In genomic region chr17:17835415-17836249, GRCh38 we compare ENCODE assay signal across 8 cellular contexts. TPM values are rescaled to one million over a fixed set of nuclear protein-coding genes. Genes with fewer than 3 reads are reported as not detected.
DNase-seq lines count a peak whose midpoint lies in the region; ATAC-seq and TF ChIP-seq lines count a peak whose summit lies in the region.

No MANE protein-coding gene starts in this region.

- no peaks in the 10 kb centered on the region for H3K27me3 Mint-ChIP-seq in natural killer cell treated with Interleukin-12 subunit alpha and Interleukin-12 subunit beta and Interleukin-15 and Interleukin-18, amount 100 ng/mL, for 72 hours

- H3K36me3 Mint-ChIP-seq in natural killer cell treated with Interleukin-12 subunit alpha and Interleukin-12 subunit beta and Interleukin-15 and Interleukin-18, amount 100 ng/mL, for 72 hours = no peaks in the 10 kb centered on the region

- H3K27ac ChIP-seq in duodenal mucosa (ENCODE audit: low read depth, low read length) = peak overlapping the region; percentile 99

- TF ChIP-seq POLR2A in NB4 (IDR thresholded peaks at IDR 0.05; ENCODE audit: extremely low read depth, insufficient read length) = no peak

- POLR2A ChIA-PET in BJ (lab: Charles Lee) = no interaction called here

- no peaks in the 10 kb centered on the region for H3K9me3 Mint-ChIP-seq in natural killer cell treated with Interleukin-12 subunit alpha and Interleukin-12 subunit beta and Interleukin-15 and Interleukin-18, amount 100 ng/mL, for 72 hours

- H3K4me3 Mint-ChIP-seq in natural killer cell treated with Interleukin-12 subunit alpha and Interleukin-12 subunit beta and Interleukin-15 and Interleukin-18, amount 100 ng/mL, for 72 hours = peak overlapping the region; percentile 92

- TF ChIP-seq CTCF in BJ (IDR thresholded peaks at IDR 0.05; ENCODE audit: insufficient read depth, low read depth, low read length) (no peak), NB4 (IDR thresholded peaks at IDR 0.05; ENCODE audit: low read depth, low read length) (no peak)

- H3K27ac Mint-ChIP-seq in natural killer cell treated with Interleukin-12 subunit alpha and Interleukin-12 subunit beta and Interleukin-15 and Interleukin-18, amount 100 ng/mL, for 72 hours = peak overlapping the region; percentile 72 to 87

- H3K9ac ChIP-seq in duodenal mucosa (ENCODE audit: low read depth in 1 of 2, low read length in 2 of 2) = peak overlapping the region; percentile 21 to 96

- no peak for DNase-seq in BJ (ENCODE audit: low read depth)
- DNase-seq in NB4 (ENCODE audit: low read depth) = no peak
- DNase-seq in natural killer cell treated with Interleukin-12 subunit alpha and Interleukin-12 subunit beta and Interleukin-15 and Interleukin-18, amount 100 ng/mL, for 72 hours (ENCODE audit: low spot score) = no peak
- DNase-seq in DMS153 (lab: John Stamatoyannopoulos, UW) = no peak
- no peak for DNase-seq in CD1c-positive myeloid dendritic cell (ENCODE audit: extremely low spot score)

- peaks cover 31 to 35% of the 10 kb centered on the region in 2 donors for H3K4me1 Mint-ChIP-seq in natural killer cell treated with Interleukin-12 subunit alpha and Interleukin-12 subunit beta and Interleukin-15 and Interleukin-18, amount 100 ng/mL, for 72 hours (ENCODE audit: low read depth in 2 of 2)

- H3K36me3 ChIP-seq in BJ (ENCODE audit: control insufficient read depth, insufficient read depth, low read length) (peaks cover 2% of the 10 kb centered on the region; the same call in 1 of the 2 replicates), duodenal mucosa (ENCODE audit: control insufficient read depth in 1 of 2, insufficient read depth in 2 of 2, low read length in 2 of 2) (peaks cover 3 to 5% of the 10 kb centered on the region in 2 donors)

- CTCF ChIA-PET in BJ (lab: Yijun Ruan, JAX) = interaction anchor here (0.8 to 7.5 kb wide), 7 partner anchors 11 to 200 kb away, joined by 3 to 35 read pairs (median 3); no protein-coding TSS in a partner anchor

- H3K27me3 ChIP-seq in BJ (ENCODE audit: control insufficient read depth, insufficient read depth, low read length) (no peaks in the 10 kb centered on the region), duodenal mucosa (ENCODE audit: control insufficient read depth in 1 of 2, insufficient read depth in 2 of 2, low read length in 2 of 2) (no peaks in the 10 kb centered on the region)

- H3K4me3 ChIP-seq in BJ (ENCODE audit: low read depth, low read length) (peak overlapping the region; percentile 90), NB4 (ENCODE audit: low read depth, low read length) (peak overlapping the region; percentile 80), duodenal mucosa (ENCODE audit: low read depth in 1 of 2, low read length in 2 of 2) (peak overlapping the region; percentile 68 to 88)

- H3K4me1 ChIP-seq in duodenal mucosa (ENCODE audit: control insufficient read depth in 1 of 2, insufficient read depth in 2 of 2, low read length in 2 of 2) = peaks cover 52 to 64% of the 10 kb centered on the region in 2 donors

- no peak for ATAC-seq in natural killer cell treated with Interleukin-12 subunit alpha and Interleukin-12 subunit beta and Interleukin-15 and Interleukin-18, amount 100 ng/mL, for 72 hours
- no peak for ATAC-seq in GM21360 (IDR thresholded peaks at IDR 0.05; ENCODE audit: unreplicated experiment)
- ATAC-seq in HG02571 (IDR thresholded peaks at IDR 0.05; ENCODE audit: unreplicated experiment) = no peak

- H3K9me3 ChIP-seq in duodenal mucosa (ENCODE audit: control insufficient read depth in 1 of 2, low read length in 2 of 2) = no peaks in the 10 kb centered on the region

RNA-seq across cellular contexts. Expression of gene SREBF1, which starts 1.2 kb away (rescaled TPM):
- 14.2 and 27.7 TPM in 2 replicates for polyA plus RNA-seq in BJ (2011; rRNA removed)
- 21.8 and 36.8 TPM in 2 replicates for polyA minus RNA-seq in BJ (2011; rRNA and poly(A)+ RNA removed)
- total RNA-seq in natural killer cell treated with Interleukin-12 subunit alpha and Interleukin-12 subunit beta and Interleukin-15 and Interleukin-18, amount 100 ng/mL, for 72 hours = 10 to 100 TPM; 55.8 to 73.5 TPM
